ENCODE assay signal across 7 cellular contexts in genomic region chr10:33155720-33156638, GRCh38.
DNase-seq lines count a peak whose midpoint lies in the region; ATAC-seq, FAIRE-seq and TF ChIP-seq lines count a peak whose summit lies in the region.

No MANE protein-coding gene starts in this region.

- no peak overlapping the region for H3K9ac ChIP-seq in H1 (replicated peaks in 1 of 4; ENCODE audit: extremely low read depth in 1 of 4, low read depth in 3 of 4, low read length in 3 of 4)
- no peak overlapping the region for H3K9ac ChIP-seq in neural progenitor cell

- no peak overlapping the region for H2BK5ac ChIP-seq in H1 (ENCODE audit: low read depth, low read length)

- CTCF ChIA-PET in H1 (lab: Charles Lee; ENCODE audit: partially characterized antibody) = interaction anchor here (0.5 to 2.3 kb wide), 21 partner anchors 8 to 1623 kb away, joined by 3 to 12 read pairs (median 4); no protein-coding TSS in a partner anchor

- H3K27me3 ChIP-seq in DOHH2 (ENCODE audit: control insufficient read depth, low read length) = 0 out of 2 replicates have a peak, but pooled peaks cover 6% of the 10 kb centered on the region
- no peaks in the 10 kb centered on the region for H3K27me3 ChIP-seq in SJSA1 (replicated peaks)
- no peaks in the 10 kb centered on the region for H3K27me3 ChIP-seq in H1 (replicated peaks in 1 of 4; ENCODE audit: control insufficient read depth in 3 of 4, extremely low read depth in 1 of 4, insufficient read depth in 3 of 4, low read length in 3 of 4)
- no peaks in the 10 kb centered on the region for H3K27me3 ChIP-seq in neural progenitor cell
- H3K27me3 ChIP-seq in aorta (ENCODE audit: control insufficient read depth in 1 of 2, insufficient read depth in 2 of 2, low read length in 1 of 2) = no peaks in the 10 kb centered on the region

- H3K4me1 Mint-ChIP-seq in neural progenitor cell = peaks cover 2% of the 10 kb centered on the region

- H3K14ac ChIP-seq in H1 (ENCODE audit: insufficient read length) = no peak overlapping the region

- H3K4me3 Mint-ChIP-seq in neural progenitor cell = no peak overlapping the region

- POLR2A ChIA-PET in H1 (lab: Charles Lee; ENCODE audit: partially characterized antibody) = interaction anchor here (0.7 kb wide), 1 partner anchor 151 kb away, joined by 3 read pairs; no protein-coding TSS in a partner anchor

- H3K79me1 ChIP-seq in H1 (ENCODE audit: low read depth, low read length) = no peaks in the 10 kb centered on the region

- H3K9me3 ChIP-seq in DOHH2 (ENCODE audit: control insufficient read depth, insufficient read depth, low read length) = no peaks in the 10 kb centered on the region
- no peaks in the 10 kb centered on the region for H3K9me3 ChIP-seq in SJSA1 (replicated peaks)
- no peaks in the 10 kb centered on the region; a peak in 1 of 4 replicates for H3K9me3 ChIP-seq in H1 (ENCODE audit: insufficient read depth in 2 of 2, low read depth in 1 of 2, low read length in 1 of 2)
- H3K9me3 ChIP-seq in neural progenitor cell (ENCODE audit: low read depth) = no peaks in the 10 kb centered on the region
- H3K9me3 ChIP-seq in aorta (ENCODE audit: control insufficient read depth, low read length) = no peaks in the 10 kb centered on the region

- ATAC-seq in HG03378 (IDR thresholded peaks at IDR 0.05; ENCODE audit: unreplicated experiment) = peak; percentile 76
- no peak for ATAC-seq in aorta (ENCODE audit: low FRiP score)

- H4K20me1 ChIP-seq in DOHH2 (ENCODE audit: control insufficient read depth, insufficient read depth, low read depth, low read length) (no peaks in the 10 kb centered on the region), H1 (replicated peaks in 1 of 2; ENCODE audit: control insufficient read depth in 1 of 2, insufficient read depth in 2 of 2, low read length in 2 of 2) (no peaks in the 10 kb centered on the region), neural progenitor cell (ENCODE audit: low read depth) (no peaks in the 10 kb centered on the region)

- H3K36me3 ChIP-seq in DOHH2 (ENCODE audit: control insufficient read depth, low read length) = no peaks in the 10 kb centered on the region
- H3K36me3 ChIP-seq in SJSA1 = no peaks in the 10 kb centered on the region
- no peaks in the 10 kb centered on the region for H3K36me3 ChIP-seq in H1 (ENCODE audit: control insufficient read depth in 2 of 4, insufficient read depth in 4 of 4, low read length in 3 of 4)
- H3K36me3 ChIP-seq in neural progenitor cell = no peaks in the 10 kb centered on the region
- H3K36me3 ChIP-seq in aorta (ENCODE audit: control insufficient read depth in 1 of 2, insufficient read depth in 2 of 2, low read length in 1 of 2) = no peaks in the 10 kb centered on the region

- no peak overlapping the region for H3K4ac ChIP-seq in H1 (replicated peaks; ENCODE audit: insufficient read length, low read depth, low read length)

- H3K4me3 ChIP-seq in DOHH2 (ENCODE audit: low read length) (no peak overlapping the region), SJSA1 (no peak overlapping the region), H1 (ENCODE audit: extremely low read depth in 1 of 4, insufficient read depth in 2 of 4, low read depth in 3 of 4, low read length in 4 of 4) (no peak overlapping the region), neural progenitor cell (no peak overlapping the region), aorta (ENCODE audit: low read length in 2 of 2) (no peak overlapping the region)

- no peak overlapping the region for H2BK15ac ChIP-seq in H1 (ENCODE audit: low read length)

- DNase-seq in GM19238 (ENCODE audit: insufficient read length, low spot score) (peak; percentile 27), SJSA1 (ENCODE audit: low read depth in 1 of 2, low spot score in 2 of 2) (peak; percentile 62 to 66), H1 (ENCODE audit: low read depth in 1 of 2, low spot score in 2 of 2) (no peak), neural progenitor cell (ENCODE audit: low spot score) (peak; percentile 25), aorta (no peak)

- intact Hi-C loops in aorta (cut with DNase I) = no loop called here

- H3K27ac ChIP-seq in DOHH2 (ENCODE audit: low read depth, low read length) (no peak overlapping the region), SJSA1 (peak overlapping the region; percentile 67), H1 (ENCODE audit: low read depth, low read length) (no peak overlapping the region), neural progenitor cell (no peak overlapping the region), aorta (ENCODE audit: low read depth in 1 of 2, low read length in 2 of 2) (no peak overlapping the region)

- no peak overlapping the region for H2AK5ac ChIP-seq in H1 (ENCODE audit: low read depth, low read length)

- peak; percentile 77 for FAIRE-seq in H1 (lab: Jason Lieb, UNC)

- 77% methylated on average over 10 of the region's 10 CpGs; no CpG with 5 or more reads in 1 of the 2 experiments for WGBS in H1 (ENCODE audit: extremely low coverage in 1 of 2, insufficient coverage in 1 of 2, insufficient read length in 1 of 2, insufficient replicate concordance in 2 of 2, low coverage in 1 of 2, low lambda C conversion rate in 2 of 2, missing lambda C conversion rate in 1 of 2), 2 experiments
- 69 to 77% methylated on average over 10 of the region's 10 CpGs for WGBS in aorta, 2 donors

- no peaks in the 10 kb centered on the region for H3F3A ChIP-seq in DOHH2 (ENCODE audit: control insufficient read depth, insufficient read depth)
- H3F3A ChIP-seq in neural progenitor cell (ENCODE audit: low read depth) = no peaks in the 10 kb centered on the region

- TF ChIP-seq CTCF in DOHH2 (IDR thresholded peaks at IDR 0.05; ENCODE audit: low read depth, low read length, poor library complexity, severe bottlenecking) (peak; percentile 82), H1 (IDR thresholded peaks at IDR 0.05; ENCODE audit: control extremely low read depth in 1 of 3, insufficient read depth in 1 of 3, low read depth in 1 of 3, low read length in 3 of 3) (peak; percentile 52 to 75 (median 68)), neural progenitor cell (IDR thresholded peaks at IDR 0.05) (peak; percentile 61)

- H3K23me2 ChIP-seq in H1 (ENCODE audit: low read depth, low read length) = no peaks in the 10 kb centered on the region

- TF ChIP-seq EP300 in H1 (IDR thresholded peaks at IDR 0.05; ENCODE audit: borderline replicate concordance in 1 of 2, low read depth in 2 of 2, low read length in 2 of 2) = no peak

- no peaks in the 10 kb centered on the region for H3K9me3 Mint-ChIP-seq in neural progenitor cell

- no peak for TF ChIP-seq POLR2A in H1 (IDR thresholded peaks at IDR 0.05; ENCODE audit: control extremely low read depth in 1 of 2, low read depth in 2 of 2, low read length in 2 of 2)

- no peak overlapping the region for H3K56ac ChIP-seq in H1 (replicated peaks; ENCODE audit: insufficient read length, low read depth, low read length)

- no peak overlapping the region for H2BK120ac ChIP-seq in H1 (replicated peaks; ENCODE audit: low read depth, low read length)

- TF ChIP-seq RAD21 in H1 (IDR thresholded peaks at IDR 0.05 in 1 of 2, conservative IDR thresholded peaks at IDR 0.05 in 1 of 2; ENCODE audit: low read depth in 2 of 2, low read length in 2 of 2) = peak; percentile 76 to 78

- H3K36me3 Mint-ChIP-seq in neural progenitor cell = no peaks in the 10 kb centered on the region

- H4K5ac ChIP-seq in H1 (ENCODE audit: insufficient read length, low read depth, low read length) = no peak overlapping the region

- peak overlapping the region; percentile 59; the same call in 1 of the 2 replicates for H2AFZ ChIP-seq in H1 (ENCODE audit: low read length)
- peak overlapping the region; percentile 83 for H2AFZ ChIP-seq in neural progenitor cell (replicated peaks)

- H3K27ac Mint-ChIP-seq in neural progenitor cell = no peak overlapping the region

- H4K91ac ChIP-seq in H1 (replicated peaks; ENCODE audit: insufficient read length, low read length) = no peak overlapping the region

- H4K8ac ChIP-seq in H1 (ENCODE audit: extremely low read depth, insufficient read depth, low read length) = no peak overlapping the region

- no peak overlapping the region for H2BK20ac ChIP-seq in H1 (ENCODE audit: low read length)

- no peak overlapping the region for H2BK12ac ChIP-seq in H1 (ENCODE audit: low read depth, low read length)

- peaks cover 2% of the 10 kb centered on the region for H3K27me3 Mint-ChIP-seq in neural progenitor cell (ENCODE audit: insufficient read depth, low read depth)

- H3K18ac ChIP-seq in H1 (ENCODE audit: extremely low read depth, low read length) = no peak overlapping the region

- H3K4me1 ChIP-seq in DOHH2 (ENCODE audit: control insufficient read depth, low read length) = peaks cover 25% of the 10 kb centered on the region
- H3K4me1 ChIP-seq in SJSA1 (replicated peaks) = peaks cover 40% of the 10 kb centered on the region
- H3K4me1 ChIP-seq in H1 (replicated peaks in 1 of 4; ENCODE audit: control insufficient read depth in 3 of 4, insufficient read depth in 4 of 4, low read length in 3 of 4) = no peaks in the 10 kb centered on the region
- peaks cover 6% of the 10 kb centered on the region for H3K4me1 ChIP-seq in neural progenitor cell
- H3K4me1 ChIP-seq in aorta (ENCODE audit: control insufficient read depth in 1 of 2, insufficient read depth in 2 of 2, low read length in 2 of 2) = peaks cover 2 to 14% of the 10 kb centered on the region in 2 donors

- H3K4me2 ChIP-seq in DOHH2 (ENCODE audit: low read length) (no peak overlapping the region), H1 (ENCODE audit: insufficient read depth in 1 of 2, low read depth in 2 of 2, low read length in 2 of 2) (no peak overlapping the region), neural progenitor cell (no peak overlapping the region)

- H3K9me2 ChIP-seq in DOHH2 (replicated peaks; ENCODE audit: control insufficient read depth, low read length) = no peaks in the 10 kb centered on the region

- H3K79me2 ChIP-seq in DOHH2 (ENCODE audit: control insufficient read depth, low read length) = no peaks in the 10 kb centered on the region
- no peaks in the 10 kb centered on the region for H3K79me2 ChIP-seq in H1 (ENCODE audit: control insufficient read depth in 1 of 2, insufficient read depth in 2 of 2, low read length in 2 of 2)
- no peaks in the 10 kb centered on the region for H3K79me2 ChIP-seq in neural progenitor cell (ENCODE audit: low read depth)

- H3K23ac ChIP-seq in H1 (ENCODE audit: insufficient read length) = no peak overlapping the region

TF ChIP-seq in H1, 55 proteins besides CTCF, POLR2A, EP300 and RAD21:
- TF ChIP-seq CHD2 (IDR thresholded peaks at IDR 0.05; ENCODE audit: low read length) = no peak
- peak; percentile 44; the same call in 1 of the 2 replicates for TF ChIP-seq USF2 (IDR thresholded peaks at IDR 0.05; ENCODE audit: low read length)

Comparison
In these comparisons a context has a peak if more than half of its experiments do, and no peak if none do; other contexts are left out.
1. DNase-seq: peak in GM19238 (single experiment), SJSA1 (2 of 2) and neural progenitor cell (single experiment); none in H1 (0 of 2) and aorta (0 of 2).
2. Peak in every context shown above with its lines, with median percentiles within 50 percentile points of each other: CTCF ChIP-seq.